In the genomic region with DNA sequence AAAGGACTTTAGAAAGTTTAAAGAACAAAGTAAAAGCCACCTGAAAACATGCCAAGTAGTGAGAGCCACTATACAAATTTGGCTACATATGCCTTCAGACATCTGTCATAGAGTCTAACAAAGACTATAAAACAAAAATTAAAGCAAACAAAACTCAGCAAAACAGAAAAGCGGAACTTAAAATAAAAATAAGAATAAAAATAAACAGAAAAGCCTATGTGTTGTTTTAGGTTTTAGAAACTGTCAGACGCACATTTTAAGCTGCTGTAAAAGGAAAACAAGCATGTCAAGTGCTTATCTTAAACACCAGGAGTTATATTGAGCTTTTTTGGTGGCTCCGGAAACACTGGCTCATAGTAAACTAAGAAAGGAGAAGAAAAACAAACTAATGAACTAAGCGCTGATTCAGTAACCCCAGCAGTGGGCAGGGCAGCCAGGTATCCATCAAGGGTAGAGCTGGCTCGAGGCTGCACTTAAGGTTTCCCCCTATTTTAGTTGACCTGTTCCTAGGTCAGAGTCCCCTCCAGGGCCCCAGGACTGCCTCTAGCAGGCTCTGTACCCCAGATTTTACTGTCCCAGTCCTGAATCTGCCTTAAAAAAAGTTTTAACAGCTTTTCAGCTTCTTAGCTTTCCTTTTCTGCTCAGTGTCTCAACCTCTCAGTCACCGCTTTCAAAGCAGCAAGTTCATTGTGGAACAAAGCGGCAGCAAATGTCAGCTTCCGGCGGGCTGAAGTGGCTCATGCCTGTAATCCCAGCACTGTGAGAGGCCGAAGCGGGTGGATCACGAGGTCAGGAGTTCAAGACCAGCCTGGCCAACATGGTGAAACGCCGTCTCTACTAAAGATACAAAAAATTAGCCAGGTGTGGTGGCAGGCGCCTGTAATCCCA, we compare ENCODE assay signal across 8 cellular contexts. TPM values are rescaled to one million over a fixed set of nuclear protein-coding genes. Genes with fewer than 3 reads are reported as not detected.
DNase-seq lines count a peak whose midpoint lies in the region; ATAC-seq and TF ChIP-seq lines count a peak whose summit lies in the region.

No MANE protein-coding gene starts in this region.

- intact Hi-C loops in vagina (cut with DNase I), result no loop called here

- no peaks in the 10 kb centered on the region for H3K9me3 ChIP-seq in MG63
- no peaks in the 10 kb centered on the region for H3K9me3 ChIP-seq in vagina

- H3K27me3 ChIP-seq in MG63 (no peaks in the 10 kb centered on the region), vagina (no peaks in the 10 kb centered on the region)

- ATAC-seq in GM21529 (IDR thresholded peaks at IDR 0.05; ENCODE audit: unreplicated experiment), result peak; percentile 74

- H3K36me3 ChIP-seq in MG63, result peaks cover 4% of the 10 kb centered on the region; the same call in 1 of the 2 replicates
- peaks cover 0 to 2% of the 10 kb centered on the region in 2 donors for H3K36me3 ChIP-seq in vagina

- H3K4me1 ChIP-seq in vagina, result peaks cover 9% of the 10 kb centered on the region

- H3K27ac ChIP-seq in vagina (peak overlapping the region; percentile 51), substantia nigra (ENCODE audit: low read depth, low read length, poor library complexity, severe bottlenecking) (no peak overlapping the region)

- no peak for TF ChIP-seq CTCF in vagina (IDR thresholded peaks at IDR 0.05)

- DNase-seq in GDM1 (lab: John Stamatoyannopoulos, UW), result peak; percentile 14
- DNase-seq in MG63, result peak; percentile 39
- DNase-seq in activated naive CD4-positive, alpha-beta T cell (lab: John Stamatoyannopoulos, UW), result peak in 3 of 4 experiments; percentile 5 to 37 (median 10)
- DNase-seq in medulla oblongata (ENCODE audit: extremely low spot score), result peak; percentile 33
- no peak for DNase-seq in vagina (ENCODE audit: extremely low spot score in 2 of 2)
- DNase-seq in hippocampal formation (lab: John Stamatoyannopoulos, UW), result no peak
- no peak for DNase-seq in substantia nigra (lab: John Stamatoyannopoulos, UW)

- no peak for TF ChIP-seq POLR2A in vagina (IDR thresholded peaks at IDR 0.05)

- no peak overlapping the region for H3K4me3 ChIP-seq in MG63
- peak overlapping the region in 1 of 2 donors; percentile 1 for H3K4me3 ChIP-seq in vagina

RNA-seq across cellular contexts. Expression of a gene that starts 15.3 kb away (rescaled TPM):
- 21.1 and 21.9 TPM in 2 replicates for total RNA-seq in MG63 (2014; rRNA removed; shearing (Covaris generic); ENCODE audit: low replicate concordance)
- 17.7 TPM for total RNA-seq in vagina

RNA-seq across cellular contexts. Expression of a gene that starts 34.9 kb away (rescaled TPM):
- total RNA-seq in MG63 (2014; rRNA removed; shearing (Covaris generic); ENCODE audit: low replicate concordance), result 35.9 and 41.3 TPM in 2 replicates
- 96.7 TPM for total RNA-seq in vagina

Comparison
In these comparisons a context has a peak if more than half of its experiments do, and no peak if none do; other contexts are left out.
1. DNase-seq: peak in GDM1 (single experiment), MG63 (single experiment), activated naive CD4-positive, alpha-beta T cell (3 of 4) and medulla oblongata (single experiment); none in vagina (0 of 2), hippocampal formation (0 of 2) and substantia nigra (0 of 49).